In the genomic region with DNA sequence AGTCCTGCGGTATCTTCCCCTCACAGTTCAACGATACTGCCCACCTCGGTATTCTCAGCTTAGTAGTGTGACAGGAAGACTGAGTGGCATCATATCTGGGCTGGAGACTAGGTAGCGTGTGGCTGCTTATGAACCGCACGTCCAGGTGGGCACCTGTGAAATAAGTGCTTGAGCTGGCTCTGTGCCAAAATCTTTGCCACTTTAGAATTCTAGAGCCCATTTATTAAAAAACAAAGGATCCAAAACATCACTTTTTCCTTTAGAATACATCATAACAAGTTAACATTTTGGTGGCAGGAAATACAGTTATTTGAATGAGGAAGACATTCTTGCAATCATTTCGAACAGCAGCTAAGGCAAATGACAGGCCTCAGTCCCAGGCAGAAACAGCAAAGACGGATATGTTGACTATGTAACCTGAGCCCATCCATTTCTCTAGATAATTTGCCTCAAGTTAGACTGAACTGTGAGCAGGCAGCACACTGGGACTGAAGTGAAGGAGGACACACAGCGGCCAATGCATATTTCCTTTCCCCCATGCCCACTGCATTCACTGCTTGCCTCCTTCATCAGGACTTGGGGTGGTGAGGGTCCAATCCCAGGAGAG, we compare ENCODE assay signal across 1 cellular context.
TF ChIP-seq lines count a peak whose summit lies in the region.

No MANE protein-coding gene starts in this region.

TF ChIP-seq in GM23338, 12 proteins besides CTCF, POLR2A, EP300 and RAD21 (continued from another document):
- TF ChIP-seq, protein P1, sequence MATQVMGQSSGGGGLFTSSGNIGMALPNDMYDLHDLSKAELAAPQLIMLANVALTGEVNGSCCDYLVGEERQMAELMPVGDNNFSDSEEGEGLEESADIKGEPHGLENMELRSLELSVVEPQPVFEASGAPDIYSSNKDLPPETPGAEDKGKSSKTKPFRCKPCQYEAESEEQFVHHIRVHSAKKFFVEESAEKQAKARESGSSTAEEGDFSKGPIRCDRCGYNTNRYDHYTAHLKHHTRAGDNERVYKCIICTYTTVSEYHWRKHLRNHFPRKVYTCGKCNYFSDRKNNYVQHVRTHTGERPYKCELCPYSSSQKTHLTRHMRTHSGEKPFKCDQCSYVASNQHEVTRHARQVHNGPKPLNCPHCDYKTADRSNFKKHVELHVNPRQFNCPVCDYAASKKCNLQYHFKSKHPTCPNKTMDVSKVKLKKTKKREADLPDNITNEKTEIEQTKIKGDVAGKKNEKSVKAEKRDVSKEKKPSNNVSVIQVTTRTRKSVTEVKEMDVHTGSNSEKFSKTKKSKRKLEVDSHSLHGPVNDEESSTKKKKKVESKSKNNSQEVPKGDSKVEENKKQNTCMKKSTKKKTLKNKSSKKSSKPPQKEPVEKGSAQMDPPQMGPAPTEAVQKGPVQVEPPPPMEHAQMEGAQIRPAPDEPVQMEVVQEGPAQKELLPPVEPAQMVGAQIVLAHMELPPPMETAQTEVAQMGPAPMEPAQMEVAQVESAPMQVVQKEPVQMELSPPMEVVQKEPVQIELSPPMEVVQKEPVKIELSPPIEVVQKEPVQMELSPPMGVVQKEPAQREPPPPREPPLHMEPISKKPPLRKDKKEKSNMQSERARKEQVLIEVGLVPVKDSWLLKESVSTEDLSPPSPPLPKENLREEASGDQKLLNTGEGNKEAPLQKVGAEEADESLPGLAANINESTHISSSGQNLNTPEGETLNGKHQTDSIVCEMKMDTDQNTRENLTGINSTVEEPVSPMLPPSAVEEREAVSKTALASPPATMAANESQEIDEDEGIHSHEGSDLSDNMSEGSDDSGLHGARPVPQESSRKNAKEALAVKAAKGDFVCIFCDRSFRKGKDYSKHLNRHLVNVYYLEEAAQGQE (IDR thresholded peaks at IDR 0.05; ENCODE audit: unreplicated experiment) = no peak
- TF ChIP-seq EZH2phosphoT487 (IDR thresholded peaks at IDR 0.05; ENCODE audit: unreplicated experiment) (no peak), POLR2AphosphoS5 (IDR thresholded peaks at IDR 0.05; ENCODE audit: low read depth) (no peak), NANOG (IDR thresholded peaks at IDR 0.05; ENCODE audit: borderline replicate concordance) (no peak), JUNB (IDR thresholded peaks at IDR 0.05; ENCODE audit: unreplicated experiment) (no peak), EZH2 (IDR thresholded peaks at IDR 0.05; ENCODE audit: low read depth, unreplicated experiment) (no peak), CREB1 (CRISPR knock-in tag; IDR thresholded peaks at IDR 0.05; ENCODE audit: low read depth) (no peak), STAT1 (IDR thresholded peaks at IDR 0.05; ENCODE audit: unreplicated experiment) (no peak), ZNF114 (CRISPR knock-in tag; IDR thresholded peaks at IDR 0.05) (no peak), ZNF331 (CRISPR knock-in tag; IDR thresholded peaks at IDR 0.05; ENCODE audit: low read depth) (no peak)
- TF ChIP-seq, protein P2, sequence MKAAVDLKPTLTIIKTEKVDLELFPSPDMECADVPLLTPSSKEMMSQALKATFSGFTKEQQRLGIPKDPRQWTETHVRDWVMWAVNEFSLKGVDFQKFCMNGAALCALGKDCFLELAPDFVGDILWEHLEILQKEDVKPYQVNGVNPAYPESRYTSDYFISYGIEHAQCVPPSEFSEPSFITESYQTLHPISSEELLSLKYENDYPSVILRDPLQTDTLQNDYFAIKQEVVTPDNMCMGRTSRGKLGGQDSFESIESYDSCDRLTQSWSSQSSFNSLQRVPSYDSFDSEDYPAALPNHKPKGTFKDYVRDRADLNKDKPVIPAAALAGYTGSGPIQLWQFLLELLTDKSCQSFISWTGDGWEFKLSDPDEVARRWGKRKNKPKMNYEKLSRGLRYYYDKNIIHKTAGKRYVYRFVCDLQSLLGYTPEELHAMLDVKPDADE (IDR thresholded peaks at IDR 0.05) = no peak
